In genomic region chr5:149759563-149759962, GRCh38 we compare ENCODE assay signal across 19 cellular contexts.
"Had no signal": no experiment of that assay in that cellular context is flagged by ENCODE, and none has a peak within 500 bp of the region (broad histone marks: within the 10 kb centered on the region; RNA-seq: fewer than 3 reads in every experiment).

No MANE protein-coding gene starts in this region.

- H3K4me1 ChIP-seq: breast epithelium, SJSA1 had no signal

- H3K4me3 ChIP-seq: breast epithelium, SJSA1 had no signal

- H3K9me3 Mint-ChIP-seq: activated naive CD4-positive, alpha-beta T cell treated with anti-CD3 and anti-CD28 coated beads, Interleukin-2, amount 50 U/mL, for 24 hours; activated T-cell treated with anti-CD3 and anti-CD28 coated beads, Interleukin-2, amount 50 U/mL, for 24 hours; T-helper 1 cell treated with Interleukin-12 subunit alpha and Interleukin-12 subunit beta and Interleukin-4 antibody, amounts not matched to agents 30 μg/mL and 1 μg/mL, for 36 hours had no signal

- DNase-seq: activated CD4-positive, alpha-beta T cell treated with anti-CD3 and anti-CD28 coated beads for 4 hours; activated CD8-positive, alpha-beta T cell treated with anti-CD3 and anti-CD28 coated beads, Interleukin-2, amount 10 ng/mL, durations not matched to agents 7 days and 5 days; activated effector memory CD4-positive, alpha-beta T cell treated with Interleukin-2 at 50 U/mL for 16 hours; activated naive CD4-positive, alpha-beta T cell; activated T-cell treated with anti-CD3 and anti-CD28 coated beads, Interleukin-2, amount 50 U/mL, for 24 hours; central memory CD4-positive, alpha-beta T cell; NCI-H1930; NCI-H524; NK-92 treated with Interleukin-12 subunit alpha and Interleukin-12 subunit beta, amount 100 ng/mL, for 24 hours; OCI-M1; Right ventricle myocardium superior; RPMI8226 had no signal

- ATAC-seq: activated CD4-positive, CD25-positive, alpha-beta regulatory T cell treated with anti-CD3 and anti-CD28 coated beads, Interleukin-2, amount 50 U/mL, for 24 hours; activated CD8-positive, alpha-beta T cell treated with anti-CD3 and anti-CD28 coated beads, Interleukin-2, amount 10 ng/mL, durations not matched to agents 7 days and 5 days had no signal

- H3K4me3 Mint-ChIP-seq: activated CD8-positive, alpha-beta T cell treated with anti-CD3 and anti-CD28 coated beads, Interleukin-2, amount 10 ng/mL, durations not matched to agents 7 days and 5 days; activated naive CD4-positive, alpha-beta T cell treated with anti-CD3 and anti-CD28 coated beads, Interleukin-2, amount 50 U/mL, for 24 hours; activated T-cell treated with anti-CD3 and anti-CD28 coated beads, Interleukin-2, amount 50 U/mL, for 24 hours; activated T-helper 1 cell treated with anti-CD3 and anti-CD28 coated beads, Interleukin-12 subunit alpha, Interleukin-12 subunit beta, Interleukin-2, Interleukin-4 antibody, amounts not matched to agents 30 ng/mL and 10 ng/mL and 1 ng/mL, durations not matched to agents 14 hours and 24 hours and 36 hours; T-helper 1 cell treated with Interleukin-12 subunit alpha and Interleukin-12 subunit beta and Interleukin-4 antibody, amounts not matched to agents 30 μg/mL and 1 μg/mL, for 36 hours had no signal

- H3K4me1 Mint-ChIP-seq: activated naive CD4-positive, alpha-beta T cell treated with anti-CD3 and anti-CD28 coated beads, Interleukin-2, amount 50 U/mL, for 24 hours had no signal

- H3K27ac Mint-ChIP-seq: activated naive CD4-positive, alpha-beta T cell treated with anti-CD3 and anti-CD28 coated beads, Interleukin-2, amount 50 U/mL, for 24 hours; activated T-cell treated with anti-CD3 and anti-CD28 coated beads, Interleukin-2, amount 50 U/mL, for 24 hours; activated T-helper 1 cell treated with anti-CD3 and anti-CD28 coated beads, Interleukin-12 subunit alpha, Interleukin-12 subunit beta, Interleukin-2, Interleukin-4 antibody, amounts not matched to agents 30 ng/mL and 10 ng/mL and 1 ng/mL, durations not matched to agents 14 hours and 24 hours and 36 hours; T-helper 1 cell treated with Interleukin-12 subunit alpha and Interleukin-12 subunit beta and Interleukin-4 antibody, amounts not matched to agents 30 μg/mL and 1 μg/mL, for 36 hours had no signal

- H3K27me3 ChIP-seq: breast epithelium had no signal

- H3K9me3 ChIP-seq: breast epithelium, SJSA1 had no signal

- H3K27ac ChIP-seq: breast epithelium, KMS-11, SJSA1 had no signal

- H3K27me3 Mint-ChIP-seq: activated naive CD4-positive, alpha-beta T cell treated with anti-CD3 and anti-CD28 coated beads, Interleukin-2, amount 50 U/mL, for 24 hours; activated T-cell treated with anti-CD3 and anti-CD28 coated beads, Interleukin-2, amount 50 U/mL, for 24 hours had no signal

- H3K36me3 ChIP-seq: breast epithelium, SJSA1 had no signal
